In the genomic region with DNA sequence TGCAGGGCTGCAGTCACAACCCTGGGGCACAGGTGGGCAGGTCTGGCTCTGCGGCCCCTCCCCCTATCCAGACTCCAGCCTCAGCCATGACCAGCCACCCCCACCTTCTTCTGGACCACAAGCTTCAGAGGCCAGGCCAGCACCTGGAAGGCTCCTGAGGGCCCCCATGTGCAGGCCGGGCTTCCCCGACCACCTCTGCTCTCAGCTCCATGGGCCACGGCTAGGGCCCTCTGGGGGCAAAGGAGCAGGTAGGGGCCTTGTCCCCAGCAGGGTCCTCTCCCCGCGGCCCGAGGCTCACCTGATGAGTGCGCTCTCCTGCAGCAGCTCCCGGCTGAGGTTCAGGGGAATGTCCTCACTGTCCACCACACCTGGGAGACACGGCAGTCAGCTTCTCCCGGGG, we compare ENCODE assay signal across 1 cellular context.
TF ChIP-seq lines count a peak whose summit lies in the region.

No MANE protein-coding gene starts in this region.

TF ChIP-seq in K562, 482 proteins besides CTCF, POLR2A, EP300 and RAD21:
- TF ChIP-seq SMARCC2 (IDR thresholded peaks at IDR 0.05; ENCODE audit: low read depth) (no peak), BRF1 (IDR thresholded peaks at IDR 0.05; ENCODE audit: borderline replicate concordance, extremely low read depth, insufficient read length) (no peak), POLR2G (IDR thresholded peaks at IDR 0.05; ENCODE audit: low read depth, low read length) (peak; percentile 56)
TF ChIP-seq in K562: peak in this region for 1.
